ENCODE assay signal across 21 cellular contexts in the genomic region with DNA sequence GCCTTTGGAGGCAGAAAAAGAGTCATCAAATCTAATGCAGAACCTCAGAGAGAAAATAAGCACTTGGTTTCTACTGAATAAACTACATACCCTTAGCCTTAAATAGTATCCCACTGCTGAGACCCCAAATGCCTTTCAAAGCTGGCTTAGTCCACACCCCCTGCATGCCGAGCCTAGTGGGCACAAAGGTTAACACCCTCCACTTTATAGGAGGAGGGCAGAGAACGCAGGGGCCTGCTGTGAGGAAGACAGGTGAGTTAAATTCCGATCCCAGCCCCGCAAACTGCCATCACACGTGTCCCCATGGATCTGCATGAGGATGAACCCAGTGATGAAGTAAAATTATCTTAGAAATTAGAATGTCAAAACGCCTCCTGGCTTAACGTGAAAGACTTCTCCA. TPM values are rescaled to one million over a fixed set of nuclear protein-coding genes. Genes with fewer than 3 reads are reported as not detected.
DNase-seq lines count a peak whose midpoint lies in the region; ATAC-seq, FAIRE-seq and TF ChIP-seq lines count a peak whose summit lies in the region.
"Had no signal": no experiment of that assay in that cellular context is flagged by ENCODE, and none has a peak within 500 bp of the region (broad histone marks: within the 10 kb centered on the region; RNA-seq: fewer than 3 reads in every experiment).

No MANE protein-coding gene starts in this region.

- peak; percentile 69 for ATAC-seq in GM23338
- ATAC-seq: A549 had no signal

- H3K9me3 Mint-ChIP-seq in GM23338 (no peaks in the 10 kb centered on the region; the same call in 2 of the 3 replicates), neural progenitor cell (no peaks in the 10 kb centered on the region)
- H3K9me3 Mint-ChIP-seq: CD4-positive, alpha-beta T cell had no signal

- H3K4me1 Mint-ChIP-seq in GM23338 (peaks cover 19% of the 10 kb centered on the region), neural progenitor cell (peaks cover 18% of the 10 kb centered on the region)

- H3K27me3 ChIP-seq in GM23338 (ENCODE audit: insufficient read depth) (no peaks in the 10 kb centered on the region), HUES64 (ENCODE audit: insufficient read depth, low read length) (no peaks in the 10 kb centered on the region), H1 (replicated peaks in 1 of 4; ENCODE audit: control insufficient read depth in 3 of 4, extremely low read depth in 1 of 4, insufficient read depth in 3 of 4, low read length in 3 of 4) (no peaks in the 10 kb centered on the region), neural progenitor cell (no peaks in the 10 kb centered on the region), GM23248 (replicated peaks; ENCODE audit: insufficient read depth) (no peaks in the 10 kb centered on the region), neuronal stem cell (ENCODE audit: control insufficient read depth in 3 of 3, insufficient read depth in 3 of 3, low read depth in 1 of 3, low read length in 3 of 3) (no peaks in the 10 kb centered on the region)

- H3K36me3 ChIP-seq in GM23338 (ENCODE audit: insufficient read depth) (no peaks in the 10 kb centered on the region), HUES64 (ENCODE audit: insufficient read depth, low read length) (0 out of 2 replicates have a peak, but pooled peaks cover 2% of the 10 kb centered on the region), H1 (ENCODE audit: control insufficient read depth in 2 of 4, insufficient read depth in 4 of 4, low read length in 3 of 4) (no peaks in the 10 kb centered on the region), neural progenitor cell (no peaks in the 10 kb centered on the region), GM23248 (ENCODE audit: low read depth) (no peaks in the 10 kb centered on the region), neuronal stem cell (replicated peaks in 1 of 2; ENCODE audit: control insufficient read depth in 2 of 2, insufficient read depth in 2 of 2, low read length in 2 of 2) (peaks cover 0 to 7% of the 10 kb centered on the region in 2 donors)

- no peak overlapping the region for H2BK20ac ChIP-seq in H1 (ENCODE audit: low read length)

- no peak overlapping the region for H3K9ac ChIP-seq in HUES64 (ENCODE audit: low read depth, low read length)
- H3K9ac ChIP-seq in H1 (replicated peaks in 1 of 4; ENCODE audit: extremely low read depth in 1 of 4, low read depth in 3 of 4, low read length in 3 of 4), result no peak overlapping the region
- peak overlapping the region; percentile 22 for H3K9ac ChIP-seq in neural progenitor cell
- H3K9ac ChIP-seq in GM23248, result no peak overlapping the region
- no peak overlapping the region for H3K9ac ChIP-seq in neuronal stem cell (ENCODE audit: low read depth, low read length, poor library complexity)

- H2BK5ac ChIP-seq in H1 (ENCODE audit: low read depth, low read length) (no peak overlapping the region), neuronal stem cell (ENCODE audit: low read length) (no peak overlapping the region)

- H3K4me1 ChIP-seq in GM23338 (ENCODE audit: insufficient read depth) (peaks cover 10% of the 10 kb centered on the region; the same call in 1 of the 2 replicates), HUES64 (ENCODE audit: insufficient read depth, low read length) (peaks cover 12% of the 10 kb centered on the region), H1 (replicated peaks in 1 of 4; ENCODE audit: control insufficient read depth in 3 of 4, insufficient read depth in 4 of 4, low read length in 3 of 4) (peaks cover 0 to 10% (median 6%) of the 10 kb centered on the region in 4 experiments; a peak in 4 of 7 replicates), neural progenitor cell (peaks cover 13% of the 10 kb centered on the region), GM23248 (ENCODE audit: insufficient read depth) (no peaks in the 10 kb centered on the region), neuronal stem cell (ENCODE audit: control insufficient read depth in 2 of 2, insufficient read depth in 1 of 2, low read depth in 1 of 2, low read length in 2 of 2) (peaks cover 0 to 5% of the 10 kb centered on the region in 2 donors)
- H3K4me1 ChIP-seq: A549 had no signal

- no peak for TF ChIP-seq CTCF in GM23338 (conservative IDR thresholded peaks at IDR 0.05; ENCODE audit: low read depth in 2 of 2)
- no peak for TF ChIP-seq CTCF in H1 (IDR thresholded peaks at IDR 0.05; ENCODE audit: control extremely low read depth in 1 of 3, insufficient read depth in 1 of 3, low read depth in 1 of 3, low read length in 3 of 3)
- no peak for TF ChIP-seq CTCF in neural progenitor cell (IDR thresholded peaks at IDR 0.05)

- TF ChIP-seq POLR2A in H1 (IDR thresholded peaks at IDR 0.05; ENCODE audit: control extremely low read depth in 1 of 2, low read depth in 2 of 2, low read length in 2 of 2), result no peak

- H4K20me1 ChIP-seq in GM23338 (replicated peaks; ENCODE audit: insufficient read depth) (no peaks in the 10 kb centered on the region), H1 (replicated peaks in 1 of 2; ENCODE audit: control insufficient read depth in 1 of 2, insufficient read depth in 2 of 2, low read length in 2 of 2) (no peaks in the 10 kb centered on the region), neural progenitor cell (ENCODE audit: low read depth) (no peaks in the 10 kb centered on the region), GM23248 (ENCODE audit: insufficient read depth) (no peaks in the 10 kb centered on the region)

- peak; percentile 60 for FAIRE-seq in H1 (lab: Jason Lieb, UNC)
- FAIRE-seq: A549, D721Med had no signal

- H3K79me1 ChIP-seq in H1 (ENCODE audit: low read depth, low read length), result no peaks in the 10 kb centered on the region
- no peaks in the 10 kb centered on the region for H3K79me1 ChIP-seq in neuronal stem cell (ENCODE audit: low read depth, low read length)

- CTCF ChIA-PET in H1 (lab: Charles Lee; ENCODE audit: partially characterized antibody), result interaction anchor here (1.0 to 9.7 kb wide), 4 partner anchors 11 to 201 kb away, joined by 3 to 91 read pairs (median 6); no protein-coding TSS in a partner anchor

- H3K9me2 ChIP-seq in GM23338 (ENCODE audit: insufficient read depth) (no peaks in the 10 kb centered on the region), GM23248 (ENCODE audit: insufficient read depth) (no peaks in the 10 kb centered on the region)

- H4K5ac ChIP-seq in H1 (ENCODE audit: insufficient read length, low read depth, low read length), result no peak overlapping the region

- H3K14ac ChIP-seq in H1 (ENCODE audit: insufficient read length) (no peak overlapping the region), neuronal stem cell (ENCODE audit: low read length) (no peak overlapping the region)

- no peak overlapping the region for H3K18ac ChIP-seq in H1 (ENCODE audit: extremely low read depth, low read length)
- H3K18ac ChIP-seq in neuronal stem cell (ENCODE audit: low read length), result no peak overlapping the region

- H3K4me2 ChIP-seq in GM23338 (no peak overlapping the region), H1 (ENCODE audit: insufficient read depth in 1 of 2, low read depth in 2 of 2, low read length in 2 of 2) (peak overlapping the region in 1 of 2 experiments; percentile 28; a peak in 1 of 4 replicates), neural progenitor cell (peak overlapping the region; percentile 47), GM23248 (ENCODE audit: unreplicated experiment) (no peak overlapping the region), neuronal stem cell (ENCODE audit: insufficient read depth, low read length, poor library complexity, severe bottlenecking) (no peak overlapping the region)
- H3K4me2 ChIP-seq: A549 had no signal

- H3K79me2 ChIP-seq in GM23338 (replicated peaks; ENCODE audit: insufficient read depth) (no peaks in the 10 kb centered on the region), H1 (ENCODE audit: control insufficient read depth in 1 of 2, insufficient read depth in 2 of 2, low read length in 2 of 2) (no peaks in the 10 kb centered on the region), neural progenitor cell (ENCODE audit: low read depth) (no peaks in the 10 kb centered on the region), GM23248 (ENCODE audit: insufficient read depth) (no peaks in the 10 kb centered on the region)

- H3K27ac ChIP-seq in GM23338 (ENCODE audit: low read depth), result no peak overlapping the region
- peak overlapping the region; percentile 55; the same call in 1 of the 2 replicates for H3K27ac ChIP-seq in HUES64 (ENCODE audit: low read depth, low read length)
- no peak overlapping the region for H3K27ac ChIP-seq in H1 (ENCODE audit: low read depth, low read length)
- no peak overlapping the region for H3K27ac ChIP-seq in neural progenitor cell
- H3K27ac ChIP-seq in GM23248, result no peak overlapping the region
- no peak overlapping the region for H3K27ac ChIP-seq in neuronal stem cell (replicated peaks; ENCODE audit: low read length)
- H3K27ac ChIP-seq in caudate nucleus (ENCODE audit: low read depth, low read length), result no peak overlapping the region
- H3K27ac ChIP-seq: 22Rv1, A549, C4-2B, HL-60 had no signal

- H3K4ac ChIP-seq in H1 (replicated peaks; ENCODE audit: insufficient read length, low read depth, low read length), result no peak overlapping the region
- no peak overlapping the region for H3K4ac ChIP-seq in neuronal stem cell (ENCODE audit: low read length)

- H3K4me3 Mint-ChIP-seq in GM23338, result no peak overlapping the region
- no peak overlapping the region for H3K4me3 Mint-ChIP-seq in neural progenitor cell
- H3K4me3 Mint-ChIP-seq: CD4-positive, alpha-beta T cell had no signal

- H3K56ac ChIP-seq in H1 (replicated peaks; ENCODE audit: insufficient read length, low read depth, low read length), result no peak overlapping the region

- H3F3A ChIP-seq in GM23338 (replicated peaks; ENCODE audit: low read depth) (no peaks in the 10 kb centered on the region), neural progenitor cell (ENCODE audit: low read depth) (peaks cover 11% of the 10 kb centered on the region), GM23248 (ENCODE audit: insufficient read depth) (no peaks in the 10 kb centered on the region)

- H3K9me3 ChIP-seq in HUES64 (ENCODE audit: insufficient read depth, low read depth, low read length) (no peaks in the 10 kb centered on the region), H1 (ENCODE audit: insufficient read depth in 2 of 2, low read depth in 1 of 2, low read length in 1 of 2) (no peaks in the 10 kb centered on the region), neural progenitor cell (ENCODE audit: low read depth) (no peaks in the 10 kb centered on the region), GM23248 (ENCODE audit: low read depth) (no peaks in the 10 kb centered on the region), neuronal stem cell (replicated peaks in 1 of 2; ENCODE audit: control insufficient read depth in 2 of 2, insufficient read depth in 1 of 2, low read depth in 1 of 2, low read length in 2 of 2) (no peaks in the 10 kb centered on the region)
- H3K9me3 ChIP-seq: A549, Caco-2 had no signal

- H2BK15ac ChIP-seq in H1 (ENCODE audit: low read length) (no peak overlapping the region), neuronal stem cell (ENCODE audit: low read length) (no peak overlapping the region)

- no peak overlapping the region for H2BK12ac ChIP-seq in H1 (ENCODE audit: low read depth, low read length)
- no peak overlapping the region for H2BK12ac ChIP-seq in neuronal stem cell (ENCODE audit: low read length)

- WGBS in HUES64, result 38% methylated on average over 5 of the region's 7 CpGs
- WGBS in H1 (ENCODE audit: extremely low coverage in 1 of 2, insufficient coverage in 1 of 2, insufficient read length in 1 of 2, insufficient replicate concordance in 2 of 2, low coverage in 1 of 2, low lambda C conversion rate in 2 of 2, missing lambda C conversion rate in 1 of 2), 2 experiments, result 52% methylated on average over 7 of the region's 7 CpGs; no CpG with 5 or more reads in 1 of the 2 experiments
- WGBS in GM23248 (ENCODE audit: low coverage in 1 of 2, low lambda C conversion rate in 2 of 2, missing lambda C conversion rate in 2 of 2), 2 experiments, result 92 to 94% methylated on average over 7 of the region's 7 CpGs
- WGBS in neuronal stem cell (ENCODE audit: extremely low coverage in 2 of 2, insufficient read length in 2 of 2, insufficient replicate concordance in 1 of 2), 2 donors, result no CpG with 5 or more reads among the region's 7 CpGs

- H4K91ac ChIP-seq in H1 (replicated peaks; ENCODE audit: insufficient read length, low read length), result no peak overlapping the region
- H4K91ac ChIP-seq in neuronal stem cell (ENCODE audit: low read depth, low read length, poor library complexity), result no peak overlapping the region

- H3K4me3 ChIP-seq in GM23338 (no peak overlapping the region), HUES64 (ENCODE audit: low read length) (no peak overlapping the region), H1 (ENCODE audit: extremely low read depth in 1 of 4, insufficient read depth in 2 of 4, low read depth in 3 of 4, low read length in 4 of 4) (no peak overlapping the region), neural progenitor cell (no peak overlapping the region), GM23248 (no peak overlapping the region), neuronal stem cell (ENCODE audit: low read length in 2 of 2) (no peak overlapping the region)
- H3K4me3 ChIP-seq: A549 had no signal

- H3K36me3 Mint-ChIP-seq in GM23338 (ENCODE audit: low read depth) (no peaks in the 10 kb centered on the region), neural progenitor cell (no peaks in the 10 kb centered on the region)

- TF ChIP-seq EP300 in H1 (IDR thresholded peaks at IDR 0.05; ENCODE audit: borderline replicate concordance in 1 of 2, low read depth in 2 of 2, low read length in 2 of 2), result no peak

- DNase-seq in GM23338 (ENCODE audit: low spot score) (peak; percentile 41), H1 (ENCODE audit: low read depth in 1 of 2, low spot score in 2 of 2) (no peak), neural progenitor cell (ENCODE audit: low spot score) (peak; percentile 26), GM23248 (no peak), neuronal stem cell (ENCODE audit: low spot score) (no peak), caudate nucleus (lab: John Stamatoyannopoulos, UW) (no peak)
- DNase-seq: AML-193; Caco-2; CD4-positive, alpha-beta T cell; DMS79 treated with DMSO at 0.1 percent for 48 hours; GF-D8; GOT3; HCEC 1CT; KG1 had no signal

- no peak for TF ChIP-seq RAD21 in H1 (IDR thresholded peaks at IDR 0.05 in 1 of 2, conservative IDR thresholded peaks at IDR 0.05 in 1 of 2; ENCODE audit: low read depth in 2 of 2, low read length in 2 of 2)

- peaks cover 9% of the 10 kb centered on the region for H3K27me3 Mint-ChIP-seq in GM23338 (ENCODE audit: insufficient read depth, low read depth, poor library complexity)
- peaks cover 2% of the 10 kb centered on the region for H3K27me3 Mint-ChIP-seq in neural progenitor cell (ENCODE audit: insufficient read depth, low read depth)

- no peak overlapping the region for H2AFZ ChIP-seq in GM23338
- no peak overlapping the region for H2AFZ ChIP-seq in H1 (ENCODE audit: low read length)
- no peak overlapping the region for H2AFZ ChIP-seq in neural progenitor cell (replicated peaks)
- no peak overlapping the region for H2AFZ ChIP-seq in GM23248
- H2AFZ ChIP-seq in neuronal stem cell (ENCODE audit: low read length), result no peak overlapping the region

- H3K23me2 ChIP-seq in H1 (ENCODE audit: low read depth, low read length), result no peaks in the 10 kb centered on the region

- no peak overlapping the region for H3K23ac ChIP-seq in H1 (ENCODE audit: insufficient read length)
- H3K23ac ChIP-seq in neuronal stem cell (ENCODE audit: low read depth, low read length, poor library complexity), result no peak overlapping the region

- in situ Hi-C loops in GM23248 (cut with MboI), result no loop called here

- H2AK5ac ChIP-seq in H1 (ENCODE audit: low read depth, low read length), result no peak overlapping the region
- no peak overlapping the region for H2AK5ac ChIP-seq in neuronal stem cell (ENCODE audit: low read depth, low read length)

- H3K27ac Mint-ChIP-seq in GM23338, result no peak overlapping the region
- H3K27ac Mint-ChIP-seq in neural progenitor cell, result no peak overlapping the region
- H3K27ac Mint-ChIP-seq: CD4-positive, alpha-beta T cell had no signal

- POLR2A ChIA-PET in H1 (lab: Charles Lee; ENCODE audit: partially characterized antibody), result no interaction called here

- H4K8ac ChIP-seq in H1 (ENCODE audit: extremely low read depth, insufficient read depth, low read length) (no peak overlapping the region), neuronal stem cell (ENCODE audit: low read depth, low read length) (no peak overlapping the region)

- H2BK120ac ChIP-seq in H1 (replicated peaks; ENCODE audit: low read depth, low read length) (no peak overlapping the region), neuronal stem cell (ENCODE audit: low read depth, low read length) (no peak overlapping the region)

RNA-seq across cellular contexts. Expression of gene HSD17B3, which starts 19.5 kb away (rescaled TPM):
- not detected in 2 replicates for total RNA-seq in GM23338 (2014; rRNA removed; shearing (Covaris generic))
- polyA plus RNA-seq in GM23338 (2016; fragmentation: Nextera tagmentation; extraction: Ambion mirVana) (not detected in 2 replicates), H1 (2011; rRNA removed) (0.16 TPM in 1 of 2 replicates, not detected in the other), GM23248 (2016; fragmentation: Nextera tagmentation; extraction: Ambion mirVana) (not detected in 2 replicates)
- polyA plus RNA-seq in HUES64 (2013, experiment 1 of 2), result not detected
- polyA plus RNA-seq in HUES64 (2013, experiment 2 of 2), result not detected
- not detected in 2 replicates for total RNA-seq in H1 (2021; fragmentation: NEBNext Ultra II Directional; extraction: Animal tissue kit (Norgen Biotek cat#: 25700))
- polyA plus RNA-seq in H1 (2011; cell fraction: cytosol; rRNA removed), result not detected
- not detected for polyA plus RNA-seq in H1 (2011; cell fraction: nucleus; rRNA removed)
- not detected in 4 replicates for polyA plus RNA-seq in H1 (2012, experiment 1 of 2)
- not detected for polyA plus RNA-seq in H1 (2012, experiment 2 of 2)
- 0.04 TPM for polyA plus RNA-seq in H1 (2013, experiment 1 of 2)
- not detected for polyA plus RNA-seq in H1 (2013, experiment 2 of 2)
- polyA minus RNA-seq in H1 (2011; rRNA and poly(A)+ RNA removed), result 0.49 TPM in 1 of 2 replicates, not detected in the other
- not detected for polyA minus RNA-seq in H1 (2011; cell fraction: cytosol; rRNA and poly(A)+ RNA removed)
- polyA minus RNA-seq in H1 (2011; cell fraction: nucleus; rRNA and poly(A)+ RNA removed), result not detected
- not detected in 2 replicates for total RNA-seq in neural progenitor cell (ENCODE audit: low replicate concordance)
- not detected in 2 replicates for total RNA-seq in GM23248 (2014; rRNA removed; shearing (Covaris generic))
- 0.04 TPM for polyA plus RNA-seq in neuronal stem cell (2013, experiment 1 of 2)
- 0.06 TPM for polyA plus RNA-seq in neuronal stem cell (2013, experiment 2 of 2)
- total RNA-seq: Caco-2 had no signal
- polyA plus RNA-seq: BJ had no signal

Comparison
In these comparisons a context has a peak if more than half of its experiments do, and no peak if none do; other contexts are left out.
1. DNase-seq: peak in GM23338 (single experiment) and neural progenitor cell (single experiment); none in H1 (0 of 2), GM23248 (single experiment), neuronal stem cell (single experiment) and caudate nucleus (0 of 61).